17 cellular contexts compared by ENCODE assay signal in genomic region chr4:109989044-109989443, GRCh38.
DNase-seq lines count a peak whose midpoint lies in the region; ATAC-seq and TF ChIP-seq lines count a peak whose summit lies in the region.
"Had no signal": no experiment of that assay in that cellular context is flagged by ENCODE, and none has a peak within 500 bp of the region (broad histone marks: within the 10 kb centered on the region; RNA-seq: fewer than 3 reads in every experiment).

No MANE protein-coding gene starts in this region.

- peaks cover 14% of the 10 kb centered on the region for H3K4me1 ChIP-seq in PC-9 (replicated peaks; ENCODE audit: insufficient read depth)
- no peaks in the 10 kb centered on the region for H3K4me1 ChIP-seq in smooth muscle cell (ENCODE audit: low read depth)
- H3K4me1 ChIP-seq: upper lobe of right lung had no signal

- DNase-seq in SIG-M5 treated with dmso at 0.1 percent for 504 hours (lab: John Stamatoyannopoulos, UW; ENCODE audit: unreplicated experiment) (peak; percentile 40), SIG-M5 (lab: John Stamatoyannopoulos, UW) (no peak), PC-9 (peak; percentile 43 to 89), fibroblast of pulmonary artery (ENCODE audit: low read depth) (peak; percentile 33), smooth muscle cell (lab: John Stamatoyannopoulos, UW; ENCODE audit: unreplicated experiment) (no peak), NCI-H2029 (lab: John Stamatoyannopoulos, UW) (no peak)
- DNase-seq: activated T-cell treated with anti-CD3 and anti-CD28 coated beads, Interleukin-2, amount 50 U/mL, for 1 hour; brain microvascular endothelial cell; C1 segment of cervical spinal cord; DMS53; naive B cell; stimulated activated naive CD8-positive, alpha-beta T cell treated with anti-CD3 and anti-CD28 coated beads, Interleukin-15, Interleukin-2, amounts not matched to agents 100 U/mL and 50 U/mL, for 24 hours; upper lobe of right lung had no signal

- no peaks in the 10 kb centered on the region for H3K9me3 Mint-ChIP-seq in activated T-helper 17 cell treated with anti-CD3 and anti-CD28 coated beads, Interleukin-2, amount 50 U/mL, for 72 hours
- H3K9me3 Mint-ChIP-seq: activated naive CD4-positive, alpha-beta T cell treated with anti-CD3 and anti-CD28 coated beads, Interleukin-2, amount 50 U/mL, for 72 hours had no signal

- H3K4me2 ChIP-seq in PC-9 (peak overlapping the region; percentile 46), smooth muscle cell (no peak overlapping the region)

- H3K4me1 Mint-ChIP-seq in activated T-helper 17 cell treated with anti-CD3 and anti-CD28 coated beads, Interleukin-2, amount 50 U/mL, for 72 hours: peaks cover 4% of the 10 kb centered on the region

- H3K27ac Mint-ChIP-seq in activated T-helper 17 cell treated with anti-CD3 and anti-CD28 coated beads, Interleukin-2, amount 50 U/mL, for 72 hours: no peak overlapping the region
- H3K27ac Mint-ChIP-seq: activated naive CD4-positive, alpha-beta T cell treated with anti-CD3 and anti-CD28 coated beads, Interleukin-2, amount 50 U/mL, for 72 hours; progenitor cell of endocrine pancreas had no signal

- H3K36me3 ChIP-seq in PC-9 (ENCODE audit: low read depth): no peaks in the 10 kb centered on the region
- no peaks in the 10 kb centered on the region for H3K36me3 ChIP-seq in smooth muscle cell (ENCODE audit: low read depth)
- H3K36me3 ChIP-seq: brain microvascular endothelial cell, upper lobe of right lung had no signal

- ATAC-seq in HG03095 (IDR thresholded peaks at IDR 0.05; ENCODE audit: unreplicated experiment): no peak
- ATAC-seq in activated T-helper 17 cell treated with anti-CD3 and anti-CD28 coated beads, Interleukin-2, amount 50 U/mL, for 72 hours (replicated peaks): no peak
- ATAC-seq: activated naive CD4-positive, alpha-beta T cell treated with anti-CD3 and anti-CD28 coated beads, Interleukin-2, amount 50 U/mL, for 72 hours; stimulated activated naive CD8-positive, alpha-beta T cell treated with anti-CD3 and anti-CD28 coated beads, Interleukin-15, Interleukin-2, amounts not matched to agents 100 U/mL and 50 U/mL, for 24 hours; upper lobe of right lung had no signal

- H2AFZ ChIP-seq in PC-9 (no peak overlapping the region), smooth muscle cell (ENCODE audit: low read depth) (no peak overlapping the region)

- CTCF ChIA-PET in PC-9 (lab: Charles Lee): no interaction called here

- no peaks in the 10 kb centered on the region for H3F3A ChIP-seq in PC-9 (ENCODE audit: insufficient read depth, low read depth)
- no peaks in the 10 kb centered on the region for H3F3A ChIP-seq in smooth muscle cell (ENCODE audit: low read depth)

- H3K9me3 ChIP-seq in PC-9 (ENCODE audit: insufficient read depth, low read depth) (no peaks in the 10 kb centered on the region), smooth muscle cell (replicated peaks; ENCODE audit: low read depth) (no peaks in the 10 kb centered on the region)
- H3K9me3 ChIP-seq: upper lobe of right lung had no signal

- H3K27me3 ChIP-seq in PC-9 (ENCODE audit: insufficient read depth, low read depth) (no peaks in the 10 kb centered on the region), smooth muscle cell (ENCODE audit: low read depth) (no peaks in the 10 kb centered on the region)
- H3K27me3 ChIP-seq: brain microvascular endothelial cell, upper lobe of right lung had no signal

- H4K20me1 ChIP-seq in PC-9 (ENCODE audit: insufficient read depth) (no peaks in the 10 kb centered on the region), smooth muscle cell (ENCODE audit: low read depth) (no peaks in the 10 kb centered on the region)

- H3K27me3 Mint-ChIP-seq in activated T-helper 17 cell treated with anti-CD3 and anti-CD28 coated beads, Interleukin-2, amount 50 U/mL, for 72 hours: peaks cover 18% of the 10 kb centered on the region
- H3K27me3 Mint-ChIP-seq: naive B cell, progenitor cell of endocrine pancreas had no signal

- intact Hi-C loops in PC-9 (cut with micrococcal nuclease; ENCODE audit: unreplicated experiment): no loop called here

- H3K4me3 ChIP-seq in PC-9 (no peak overlapping the region), fibroblast of pulmonary artery (replicated peaks; ENCODE audit: low read depth, low read length) (no peak overlapping the region), smooth muscle cell (no peak overlapping the region)
- H3K4me3 ChIP-seq: upper lobe of right lung had no signal

- 66% methylated on average over 13 of the region's 13 CpGs for WGBS in smooth muscle cell (ENCODE audit: low lambda C conversion rate)

- no TSS peak for BruUV-seq in PC-9 (replicated peaks; lab: Mats Ljungman, UMichigan)

- H3K79me2 ChIP-seq in PC-9 (ENCODE audit: low read depth) (no peaks in the 10 kb centered on the region), smooth muscle cell (ENCODE audit: low read depth) (no peaks in the 10 kb centered on the region)

- TF ChIP-seq CTCF in PC-9 (conservative IDR thresholded peaks at IDR 0.05) (no peak), fibroblast of pulmonary artery (IDR thresholded peaks at IDR 0.05; ENCODE audit: low read length, missing control alignments) (no peak), smooth muscle cell (IDR thresholded peaks at IDR 0.05; ENCODE audit: borderline replicate concordance, insufficient read depth, poor library complexity, severe bottlenecking) (no peak)

- POLR2A ChIA-PET in PC-9 (lab: Charles Lee; ENCODE audit: unreplicated experiment): no interaction called here

- H3K27ac ChIP-seq in PC-9 (peak overlapping the region; percentile 37; the same call in 1 of the 2 replicates), smooth muscle cell (ENCODE audit: low read depth) (peak overlapping the region; percentile 81)
- H3K27ac ChIP-seq: brain microvascular endothelial cell, upper lobe of right lung had no signal

- peak overlapping the region; percentile 60 for H3K9ac ChIP-seq in smooth muscle cell (ENCODE audit: low read depth)

- H3K36me3 Mint-ChIP-seq in activated T-helper 17 cell treated with anti-CD3 and anti-CD28 coated beads, Interleukin-2, amount 50 U/mL, for 72 hours (ENCODE audit: low read depth): no peaks in the 10 kb centered on the region
- H3K36me3 Mint-ChIP-seq: activated naive CD4-positive, alpha-beta T cell treated with anti-CD3 and anti-CD28 coated beads, Interleukin-2, amount 50 U/mL, for 72 hours had no signal

- no peak overlapping the region for H3K4me3 Mint-ChIP-seq in activated T-helper 17 cell treated with anti-CD3 and anti-CD28 coated beads, Interleukin-2, amount 50 U/mL, for 72 hours

- H3K9me2 ChIP-seq in PC-9 (ENCODE audit: insufficient read depth): no peaks in the 10 kb centered on the region

Comparison
In these comparisons a context has a peak if more than half of its experiments do, and no peak if none do; other contexts are left out.
1. DNase-seq: peak in SIG-M5 treated with dmso at 0.1 percent for 504 hours (single experiment), PC-9 (2 of 2) and fibroblast of pulmonary artery (single experiment); none in SIG-M5 (single experiment), smooth muscle cell (single experiment) and NCI-H2029 (single experiment).